Comparison of ENCODE assay signal across 8 cellular contexts in genomic region chr9:136885950-136886578, GRCh38.
DNase-seq lines count a peak whose midpoint lies in the region; ATAC-seq and TF ChIP-seq lines count a peak whose summit lies in the region.

Gene TRAF2 (plus strand): TSS chr9:136886516. CDS start chr9:136898741, 12,225 bp downstream.

- peak within 1 kb of the TSS; percentile 78 for H3K27ac ChIP-seq in OCI-LY3 (ENCODE audit: low read length)

- H3K9ac ChIP-seq in OCI-LY3 (ENCODE audit: low read length), result peak within 1 kb of the TSS; percentile 94

- peak; percentile 99 for DNase-seq in DMS 273 (lab: John Stamatoyannopoulos, UW; ENCODE audit: unreplicated experiment)
- peak; percentile 100 for DNase-seq in HuH-7.5 (ENCODE audit: low spot score)
- peak; percentile 98 for DNase-seq in activated CD8-positive, alpha-beta memory T cell treated with anti-CD3 and anti-CD28 coated beads, Interleukin-2, amount 50 U/mL, for 48 hours
- peak; percentile 100 for DNase-seq in epidermal melanocyte (ENCODE audit: insufficient read length, low spot score)
- peak; percentile 98 for DNase-seq in middle frontal gyrus (ENCODE audit: extremely low spot score, low spot score)
- peak; percentile 93 to 95 for DNase-seq in stimulated activated CD8-positive, alpha-beta memory T cell treated with anti-CD3 and anti-CD28 coated beads, Interleukin-2, amount 100 ng/mL, for 1 hour (ENCODE audit: low read depth in 2 of 2)

- H3K4me3 ChIP-seq in OCI-LY3 (ENCODE audit: low read length), result peak within 1 kb of the TSS; percentile 90

- peak; percentile 80 for ATAC-seq in GM21526 (IDR thresholded peaks at IDR 0.05; ENCODE audit: low FRiP score, unreplicated experiment)

- H3K9me3 ChIP-seq in OCI-LY3 (ENCODE audit: insufficient read depth, low read length), result no peaks in the 10 kb centered on the region

- peak within 1 kb of the TSS; percentile 89 for H3K4me2 ChIP-seq in OCI-LY3 (ENCODE audit: low read length)

- no peak for TF ChIP-seq CTCF in OCI-LY3 (IDR thresholded peaks at IDR 0.05; ENCODE audit: low read depth, low read length)

- peak within 1 kb of the TSS; percentile 38; the same call in 1 of the 2 replicates for H2AFZ ChIP-seq in OCI-LY3 (ENCODE audit: low read depth, low read length)

- H3K4me1 ChIP-seq in OCI-LY3 (ENCODE audit: low read length), result peaks cover 30% of the 10 kb centered on the region

- H3K79me2 ChIP-seq in OCI-LY3 (ENCODE audit: low read length), result peaks cover 53% of the 10 kb centered on the region

- peaks cover 25% of the 10 kb centered on the region for H4K20me1 ChIP-seq in OCI-LY3 (ENCODE audit: insufficient read depth, low read length)

- H3K27me3 ChIP-seq in OCI-LY3 (ENCODE audit: low read depth, low read length), result no peaks in the 10 kb centered on the region

- H3K36me3 ChIP-seq in OCI-LY3 (replicated peaks; ENCODE audit: low read depth, low read length), result peaks cover 18% of the 10 kb centered on the region

Comparison
In these comparisons a context has a peak if more than half of its experiments do, and no peak if none do; other contexts are left out.
1. Peak in every context shown above with its lines: DNase-seq, ATAC-seq, H3K4me3 ChIP-seq and H3K27ac ChIP-seq.